Comparison of ENCODE assay signal across 22 cellular contexts in genomic region chr2:219658447-219658846, GRCh38. TPM values are rescaled to one million over a fixed set of nuclear protein-coding genes. Genes with fewer than 3 reads are reported as not detected.
DNase-seq lines count a peak whose midpoint lies in the region; FAIRE-seq and TF ChIP-seq lines count a peak whose summit lies in the region.
"Had no signal": no experiment of that assay in that cellular context is flagged by ENCODE, and none has a peak within 500 bp of the region (broad histone marks: within the 10 kb centered on the region; RNA-seq: fewer than 3 reads in every experiment).

No MANE protein-coding gene starts in this region.

- intact Hi-C loops in dorsolateral prefrontal cortex (cut with DNase I), result no loop called here

- H3K36me3 Mint-ChIP-seq in astrocyte (ENCODE audit: low read depth, unreplicated experiment), result no peaks in the 10 kb centered on the region
- H3K36me3 Mint-ChIP-seq: immature natural killer cell had no signal

- peak; percentile 56 for FAIRE-seq in astrocyte (lab: Jason Lieb, UNC)
- FAIRE-seq: colon, HTR-8/SVneo had no signal

- DNase-seq in EL (peak; percentile 28), astrocyte (ENCODE audit: low read depth) (no peak), foreskin fibroblast (peak; percentile 47 to 70), osteoblast (ENCODE audit: insufficient read length, low spot score, missing footprints) (no peak), NCI-H1048 (lab: John Stamatoyannopoulos, UW) (no peak), H7 (no peak), dorsolateral prefrontal cortex (no peak)
- no peak for DNase-seq in stimulated activated CD4-positive, alpha-beta T cell treated with anti-CD3 and anti-CD28 coated beads, Interleukin-4, amount 100 ng/mL, for 4 hours
- DNase-seq: Caco-2; immature natural killer cell; NCI-H1436; NCI-H345; nephron progenitor cell; SHP77; stimulated activated CD4-positive, alpha-beta T cell treated with anti-CD3 and anti-CD28 coated beads, Interleukin-15, amount 100 ng/mL, for 24 hours; stimulated activated naive CD8-positive, alpha-beta T cell treated with anti-CD3 and anti-CD28 coated beads, Interleukin-15, Interleukin-2, amounts not matched to agents 100 U/mL and 50 U/mL, for 24 hours had no signal

- H3K9ac ChIP-seq in astrocyte (ENCODE audit: low read length), result peak overlapping the region; percentile 7

- H4K20me1 ChIP-seq in astrocyte (ENCODE audit: insufficient read depth, low read length) (no peaks in the 10 kb centered on the region), osteoblast (ENCODE audit: insufficient read depth, low read length) (no peaks in the 10 kb centered on the region)

- no peaks in the 10 kb centered on the region for H3K36me3 ChIP-seq in astrocyte (ENCODE audit: insufficient read depth, low read length)
- H3K36me3 ChIP-seq in osteoblast (ENCODE audit: insufficient read depth, low read length), result no peaks in the 10 kb centered on the region
- H3K36me3 ChIP-seq in H7 (replicated peaks; ENCODE audit: control insufficient read depth, insufficient read depth, low read length), result no peaks in the 10 kb centered on the region

- no peak overlapping the region for H3K4me3 ChIP-seq in astrocyte (ENCODE audit: insufficient read depth, low read depth, low read length)
- no peak overlapping the region for H3K4me3 ChIP-seq in foreskin fibroblast (ENCODE audit: low read depth in 1 of 2, low read length in 2 of 2)
- peak overlapping the region; percentile 15 for H3K4me3 ChIP-seq in osteoblast (ENCODE audit: insufficient read depth, low read length)
- no peak overlapping the region for H3K4me3 ChIP-seq in H7 (ENCODE audit: insufficient read depth, low read depth, low read length)
- H3K4me3 ChIP-seq in dorsolateral prefrontal cortex, result no peak overlapping the region

- H3K4me2 ChIP-seq in astrocyte (ENCODE audit: low read length) (peak overlapping the region; percentile 32), osteoblast (ENCODE audit: insufficient read depth, low read length) (peak overlapping the region; percentile 59)

- no peak overlapping the region for H2AFZ ChIP-seq in astrocyte (ENCODE audit: low read depth, low read length)
- peak overlapping the region; percentile 59 for H2AFZ ChIP-seq in osteoblast (ENCODE audit: low read length)

- TF ChIP-seq CTCF in astrocyte (IDR thresholded peaks at IDR 0.05; ENCODE audit: insufficient read depth, low read depth, low read length) (no peak), foreskin fibroblast (IDR thresholded peaks at IDR 0.05; ENCODE audit: low read depth, low read length) (no peak), osteoblast (IDR thresholded peaks at IDR 0.05; ENCODE audit: extremely low read depth, low read depth, low read length) (no peak), dorsolateral prefrontal cortex (IDR thresholded peaks at IDR 0.05 in 54 of 56, conservative IDR thresholded peaks at IDR 0.05 in 2 of 56; ENCODE audit: low read depth in 1 of 56, partially characterized antibody in 56 of 56) (no peak)

- no peak overlapping the region for H3K27ac Mint-ChIP-seq in astrocyte (ENCODE audit: unreplicated experiment)
- H3K27ac Mint-ChIP-seq: activated T-helper 1 cell treated with anti-CD3 and anti-CD28 coated beads, Interleukin-12 subunit alpha, Interleukin-12 subunit beta, Interleukin-2, Interleukin-4 antibody, amounts not matched to agents 30 ng/mL and 10 ng/mL and 1 ng/mL, durations not matched to agents 14 hours and 24 hours and 36 hours; immature natural killer cell; memory B cell; nephron progenitor cell; T-helper 1 cell treated with Interleukin-12 subunit alpha and Interleukin-12 subunit beta and Interleukin-4 antibody, amounts not matched to agents 30 μg/mL and 1 μg/mL, for 36 hours; WTC11 had no signal

- no peak overlapping the region for H3K27ac ChIP-seq in astrocyte (ENCODE audit: low read depth, low read length)
- no peak overlapping the region for H3K27ac ChIP-seq in osteoblast (ENCODE audit: low read depth, low read length)
- H3K27ac ChIP-seq in dorsolateral prefrontal cortex, result peak overlapping the region in 2 of 59 donors; percentile 3 to 16

- peaks cover 30% of the 10 kb centered on the region for H3K4me1 Mint-ChIP-seq in astrocyte (ENCODE audit: low read depth, unreplicated experiment)
- H3K4me1 Mint-ChIP-seq: immature natural killer cell, memory B cell, nephron progenitor cell had no signal

- H3K27me3 Mint-ChIP-seq in astrocyte (ENCODE audit: low read depth, unreplicated experiment), result no peaks in the 10 kb centered on the region

- H3K27me3 ChIP-seq in astrocyte (ENCODE audit: insufficient read depth, low read length) (no peaks in the 10 kb centered on the region), osteoblast (ENCODE audit: insufficient read depth, low read length) (peaks cover 2% of the 10 kb centered on the region), H7 (ENCODE audit: control insufficient read depth, insufficient read depth, low read length) (no peaks in the 10 kb centered on the region), dorsolateral prefrontal cortex (peaks cover 0 to 7% (median 0%) of the 10 kb centered on the region in 45 donors)

- H3K9me3 ChIP-seq in astrocyte (ENCODE audit: insufficient read depth, low read depth, low read length) (no peaks in the 10 kb centered on the region), osteoblast (ENCODE audit: low read depth, low read length) (no peaks in the 10 kb centered on the region)

- peaks cover 3% of the 10 kb centered on the region for H3K9me3 Mint-ChIP-seq in astrocyte (ENCODE audit: unreplicated experiment)
- H3K9me3 Mint-ChIP-seq: activated T-helper 1 cell treated with anti-CD3 and anti-CD28 coated beads, Interleukin-12 subunit alpha, Interleukin-12 subunit beta, Interleukin-2, Interleukin-4 antibody, amounts not matched to agents 30 ng/mL and 10 ng/mL and 1 ng/mL, durations not matched to agents 14 hours and 24 hours and 36 hours; T-helper 1 cell treated with Interleukin-12 subunit alpha and Interleukin-12 subunit beta and Interleukin-4 antibody, amounts not matched to agents 30 μg/mL and 1 μg/mL, for 36 hours had no signal

- H3K79me2 ChIP-seq in astrocyte (ENCODE audit: insufficient read depth, low read length) (no peaks in the 10 kb centered on the region), osteoblast (ENCODE audit: insufficient read depth, low read length) (no peaks in the 10 kb centered on the region)

- H3K4me1 ChIP-seq in astrocyte (ENCODE audit: insufficient read depth, low read length) (peaks cover 34% of the 10 kb centered on the region), osteoblast (ENCODE audit: insufficient read depth, low read length) (peaks cover 21% of the 10 kb centered on the region)

- H3K4me3 Mint-ChIP-seq in astrocyte (ENCODE audit: unreplicated experiment), result no peak overlapping the region
- H3K4me3 Mint-ChIP-seq: activated T-helper 1 cell treated with anti-CD3 and anti-CD28 coated beads, Interleukin-12 subunit alpha, Interleukin-12 subunit beta, Interleukin-2, Interleukin-4 antibody, amounts not matched to agents 30 ng/mL and 10 ng/mL and 1 ng/mL, durations not matched to agents 14 hours and 24 hours and 36 hours; immature natural killer cell; memory B cell; nephron progenitor cell; T-helper 1 cell treated with Interleukin-12 subunit alpha and Interleukin-12 subunit beta and Interleukin-4 antibody, amounts not matched to agents 30 μg/mL and 1 μg/mL, for 36 hours; WTC11 had no signal

RNA-seq across cellular contexts. Expression of gene SLC4A3, which starts 31.0 kb away (rescaled TPM):
- 10.9 and 11.2 TPM in 2 replicates for total RNA-seq in astrocyte
- total RNA-seq in osteoblast, result 2.5 and 3.8 TPM in 2 replicates
- 6.9 and 8.2 TPM in 2 replicates for total RNA-seq in H7 (2014; rRNA removed; shearing (Covaris generic))
- 10 to 100 TPM; 18.5 to 75.5 (median 53.9) TPM for total RNA-seq in dorsolateral prefrontal cortex
- total RNA-seq: activated T-helper 1 cell treated with anti-CD3 and anti-CD28 coated beads, Interleukin-12 subunit alpha, Interleukin-12 subunit beta, Interleukin-2, Interleukin-4 antibody, amounts not matched to agents 30 ng/mL and 10 ng/mL and 1 ng/mL, durations not matched to agents 14 hours and 24 hours and 36 hours had no signal

Comparison
In these comparisons a context has a peak if more than half of its experiments do, and no peak if none do; other contexts are left out.
1. DNase-seq: peak in EL (single experiment) and foreskin fibroblast (2 of 2); none in astrocyte (single experiment), osteoblast (single experiment), NCI-H1048 (single experiment), stimulated activated CD4-positive, alpha-beta T cell treated with anti-CD3 and anti-CD28 coated beads, Interleukin-4, amount 100 ng/mL, for 4 hours (0 of 2), H7 (single experiment) and dorsolateral prefrontal cortex (0 of 10).